ENCODE assay signal across 19 cellular contexts in the genomic region with DNA sequence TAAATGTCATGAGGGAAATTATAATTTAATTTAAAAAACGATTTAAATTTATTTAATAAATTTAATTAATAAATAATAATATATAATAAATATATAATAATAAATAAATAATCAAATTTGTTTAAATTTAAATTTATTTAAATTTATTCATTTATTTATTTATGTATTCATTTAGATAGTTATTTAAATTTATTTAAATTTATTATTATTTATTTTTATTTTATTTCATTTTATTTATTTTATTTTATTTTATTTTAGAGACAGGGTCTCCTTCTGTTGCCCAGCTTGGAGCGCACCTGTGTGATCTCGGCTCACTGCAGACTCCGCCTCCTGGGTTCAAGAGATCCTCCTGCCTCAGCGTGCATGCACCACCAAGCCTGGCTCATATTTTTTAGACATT. TPM values are rescaled to one million over a fixed set of nuclear protein-coding genes. Genes with fewer than 3 reads are reported as not detected.
A peak's percentile ranks its signal among the peaks of the same experiment; 100 is the strongest.
DNase-seq lines count a peak whose midpoint lies in the region; ATAC-seq, FAIRE-seq and TF ChIP-seq lines count a peak whose summit lies in the region.
"Had no signal": no experiment of that assay in that cellular context is flagged by ENCODE, and none has a peak within 500 bp of the region (broad histone marks: within the 10 kb centered on the region; RNA-seq: fewer than 3 reads in every experiment).

No MANE protein-coding gene starts in this region.

- TF ChIP-seq CTCF in kidney (IDR thresholded peaks at IDR 0.05; ENCODE audit: borderline replicate concordance, extremely low read depth, insufficient read depth) (no peak), psoas muscle (IDR thresholded peaks at IDR 0.05) (no peak), nephron progenitor cell (IDR thresholded peaks at IDR 0.05) (no peak)

- WGBS in psoas muscle, 3 donors, result 91 to 95% (median 94%) methylated on average over 5 of the region's 5 CpGs

- ATAC-seq in psoas muscle, result no peak
- ATAC-seq: CD8-positive, alpha-beta T cell; GM12878; GM23338; HCT116 had no signal

- H3K4me3 Mint-ChIP-seq in CD4-positive, alpha-beta memory T cell, result no peak overlapping the region
- H3K4me3 Mint-ChIP-seq in nephron progenitor cell, result no peak overlapping the region
- H3K4me3 Mint-ChIP-seq: CD8-positive, alpha-beta T cell; GM23338; H9 had no signal

- no peaks in the 10 kb centered on the region for H3K4me1 ChIP-seq in kidney (ENCODE audit: control insufficient read depth in 1 of 2, insufficient read depth in 1 of 2, low read depth in 1 of 2, low read length in 2 of 2)
- no peaks in the 10 kb centered on the region for H3K4me1 ChIP-seq in CD4-positive, alpha-beta memory T cell (ENCODE audit: insufficient read depth, low read length)
- no peaks in the 10 kb centered on the region for H3K4me1 ChIP-seq in psoas muscle
- H3K4me1 ChIP-seq: Caco-2 had no signal

- H3K9ac ChIP-seq in kidney (ENCODE audit: low read length in 2 of 2), result no peak overlapping the region

- H3K9me3 Mint-ChIP-seq in CD4-positive, alpha-beta memory T cell, result peaks cover 0 to 2% (median 0%) of the 10 kb centered on the region in 8 donors
- H3K9me3 Mint-ChIP-seq in nephron progenitor cell, result peaks cover 10% of the 10 kb centered on the region
- H3K9me3 Mint-ChIP-seq: CD8-positive, alpha-beta T cell had no signal

- no peak overlapping the region for H3K27ac Mint-ChIP-seq in CD4-positive, alpha-beta memory T cell
- H3K27ac Mint-ChIP-seq in nephron progenitor cell, result no peak overlapping the region
- H3K27ac Mint-ChIP-seq: CD8-positive, alpha-beta T cell; GM23338; H9 had no signal

- H3K9me3 ChIP-seq in kidney (ENCODE audit: control insufficient read depth in 1 of 2, low read length in 2 of 2) (no peaks in the 10 kb centered on the region), psoas muscle (no peaks in the 10 kb centered on the region)
- H3K9me3 ChIP-seq in CD4-positive, alpha-beta memory T cell (ENCODE audit: control insufficient read depth in 1 of 2, low read length in 2 of 2), result no peaks in the 10 kb centered on the region
- H3K9me3 ChIP-seq: Caco-2 had no signal

- H3K36me3 Mint-ChIP-seq in CD4-positive, alpha-beta memory T cell, result peaks cover 0 to 2% of the 10 kb centered on the region in 2 donors
- H3K36me3 Mint-ChIP-seq in nephron progenitor cell (ENCODE audit: low read depth), result peaks cover 15% of the 10 kb centered on the region
- H3K36me3 Mint-ChIP-seq: CD8-positive, alpha-beta T cell had no signal

- H3K4me1 Mint-ChIP-seq in CD4-positive, alpha-beta memory T cell, result peaks cover 0 to 3% (median 0%) of the 10 kb centered on the region in 4 donors
- no peaks in the 10 kb centered on the region for H3K4me1 Mint-ChIP-seq in nephron progenitor cell
- H3K4me1 Mint-ChIP-seq: GM23338, H9 had no signal

- DNase-seq in RCC 7860 (ENCODE audit: low spot score) (no peak), kidney (no peak), NCI-H2196 treated with DMSO at 0.1 percent for 48 hours (lab: John Stamatoyannopoulos, UW; ENCODE audit: unreplicated experiment) (no peak), psoas muscle (no peak), nephron progenitor cell (no peak)
- DNase-seq in CD4-positive, alpha-beta memory T cell, result no peak
- DNase-seq: C1 segment of cervical spinal cord; Caco-2; CD8-positive, alpha-beta T cell; DMS153; DND-41; GDM1; H9 had no signal

- H3K27me3 Mint-ChIP-seq in CD4-positive, alpha-beta memory T cell, result no peaks in the 10 kb centered on the region
- peaks cover 7% of the 10 kb centered on the region for H3K27me3 Mint-ChIP-seq in nephron progenitor cell (ENCODE audit: low read depth, poor library complexity)

- H3K27me3 ChIP-seq in CD4-positive, alpha-beta memory T cell (ENCODE audit: insufficient read depth, low read length), result no peaks in the 10 kb centered on the region
- H3K27me3 ChIP-seq in psoas muscle (ENCODE audit: insufficient read depth in 3 of 3, low read length in 2 of 3), result no peaks in the 10 kb centered on the region

- CTCF ChIA-PET in CD4-positive, alpha-beta memory T cell (lab: Charles Lee; ENCODE audit: partially characterized antibody), result no interaction called here

- POLR2A ChIA-PET in CD4-positive, alpha-beta memory T cell (lab: Charles Lee; ENCODE audit: partially characterized antibody), result no interaction called here

- H3K27ac ChIP-seq in kidney (ENCODE audit: low read depth in 2 of 2, low read length in 2 of 2), result no peak overlapping the region
- no peak overlapping the region for H3K27ac ChIP-seq in CD4-positive, alpha-beta memory T cell (ENCODE audit: low read depth, low read length)
- no peak overlapping the region for H3K27ac ChIP-seq in psoas muscle

- H3K36me3 ChIP-seq in kidney (ENCODE audit: control insufficient read depth in 1 of 2, insufficient read depth in 2 of 2, low read length in 2 of 2) (no peaks in the 10 kb centered on the region), psoas muscle (ENCODE audit: insufficient read depth in 1 of 2, low read depth in 1 of 2) (no peaks in the 10 kb centered on the region)
- H3K36me3 ChIP-seq in CD4-positive, alpha-beta memory T cell (ENCODE audit: insufficient read depth, low read length), result no peaks in the 10 kb centered on the region

- intact Hi-C loops in kidney (cut with DNase I), result no loop called here
- intact Hi-C loops in CD4-positive, alpha-beta memory T cell (cut with micrococcal nuclease), result no loop called here
- intact Hi-C loops in psoas muscle (cut with DNase I), result no loop called here

- H3K4me3 ChIP-seq in kidney (ENCODE audit: low read length in 2 of 2) (no peak overlapping the region), psoas muscle (no peak overlapping the region)
- no peak overlapping the region for H3K4me3 ChIP-seq in CD4-positive, alpha-beta memory T cell (ENCODE audit: low read length in 2 of 2)
- H3K4me3 ChIP-seq: GM12878, GM23338 had no signal

- FAIRE-seq in A204.1 (lab: Jason Lieb, UNC), result peak; percentile 100
- FAIRE-seq in RCC 7860 (lab: Jason Lieb, UNC), result peak; percentile 97
- peak; percentile 98 for FAIRE-seq in colon (lab: Jason Lieb, UNC)
- FAIRE-seq in kidney (lab: Jason Lieb, UNC), result peak; percentile 99
- FAIRE-seq: GM12878, GM18507 had no signal

RNA-seq across cellular contexts. Expression of a gene that starts 18.4 kb away (rescaled TPM):
- total RNA-seq in kidney (14.4 TPM), psoas muscle (100 to 1,000 TPM in 2 of 4 donors, 10 to 100 TPM in 2; 77.2 to 156 (median 98.6) TPM)
- polyA plus RNA-seq in kidney (ENCODE audit: insufficient read depth, low read depth, low replicate concordance) (14.1 TPM), psoas muscle (10 to 100 TPM; 32.3 to 71.8 (median 64.9) TPM)
- 10 to 100 TPM; 42.3 to 45.2 TPM for total RNA-seq in CD4-positive, alpha-beta memory T cell
- polyA plus RNA-seq in CD4-positive, alpha-beta memory T cell, result 1 to 10 TPM; 8.0 to 8.4 TPM
